Comparison of ENCODE assay signal across 13 cellular contexts in the genomic region with DNA sequence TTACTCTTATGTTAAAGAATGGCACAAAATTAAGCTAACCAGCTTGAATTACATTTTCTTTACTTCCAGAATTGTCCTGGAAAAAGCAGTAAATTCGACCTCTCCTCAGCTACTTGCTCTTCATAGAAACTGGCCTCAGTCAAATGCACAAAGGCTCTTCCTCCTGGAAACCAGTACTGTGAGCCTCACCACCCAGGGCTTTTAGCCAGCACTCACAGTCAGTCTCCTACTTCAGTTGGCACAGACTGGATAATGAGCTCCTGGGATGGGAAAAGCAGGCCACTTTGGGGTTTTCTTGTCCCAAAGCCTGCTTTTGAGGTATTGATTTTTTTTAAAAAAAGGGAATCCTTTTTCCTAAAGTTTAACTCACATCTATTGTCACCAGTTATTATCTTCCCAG. TPM values are rescaled to one million over a fixed set of nuclear protein-coding genes. Genes with fewer than 3 reads are reported as not detected.
DNase-seq lines count a peak whose midpoint lies in the region; ATAC-seq and TF ChIP-seq lines count a peak whose summit lies in the region.
"Had no signal": no experiment of that assay in that cellular context is flagged by ENCODE, and none has a peak within 500 bp of the region (broad histone marks: within the 10 kb centered on the region; RNA-seq: fewer than 3 reads in every experiment).

No MANE protein-coding gene starts in this region.

- TF ChIP-seq CTCF in Calu3 (IDR thresholded peaks at IDR 0.05; ENCODE audit: unreplicated experiment), result no peak

- no peaks in the 10 kb centered on the region for H3K4me1 Mint-ChIP-seq in Calu3 (ENCODE audit: low read depth, unreplicated experiment)

- H3K36me3 Mint-ChIP-seq in Calu3 (ENCODE audit: insufficient read depth, unreplicated experiment), result peaks cover 64% of the 10 kb centered on the region

- intact Hi-C loops in Calu3 (cut with micrococcal nuclease; ENCODE audit: unreplicated experiment), result no loop called here

- no peaks in the 10 kb centered on the region for H3K27me3 Mint-ChIP-seq in Calu3 (ENCODE audit: unreplicated experiment)

- H3K9me3 Mint-ChIP-seq in Calu3 (ENCODE audit: low read depth, unreplicated experiment), result no peaks in the 10 kb centered on the region

- H3K27ac Mint-ChIP-seq in Calu3 (ENCODE audit: unreplicated experiment), result no peak overlapping the region

- CTCF ChIA-PET in Calu3 (lab: Charles Lee), result interaction anchor here (0.7 kb wide), 1 partner anchor 38 kb away, joined by 3 read pairs; no protein-coding TSS in a partner anchor

- DNase-seq in C1 segment of cervical spinal cord (lab: John Stamatoyannopoulos, UW) (peak in 8 of 14 donors; percentile 1 to 29 (median 11)), Calu3 (no peak), cerebellar cortex (ENCODE audit: low spot score) (peak; percentile 56), pons (ENCODE audit: low spot score) (peak; percentile 50), NCI-H187 treated with DMSO at 0.1 percent for 48 hours (lab: John Stamatoyannopoulos, UW) (no peak)
- DNase-seq: DMS153, EL, GOT3, KG1, NCI-H2029, NCI-H510A treated with DMSO at 0.1 percent for 48 hours had no signal

- no peak overlapping the region for H3K4me3 Mint-ChIP-seq in Calu3 (ENCODE audit: low read depth, unreplicated experiment)

- TSS peak; percentile 7 for BruUV-seq in Calu3 (replicated peaks; lab: Mats Ljungman, UMichigan)

- ATAC-seq in HG02623 (IDR thresholded peaks at IDR 0.05; ENCODE audit: unreplicated experiment) (no peak), HG02571 (IDR thresholded peaks at IDR 0.05; ENCODE audit: unreplicated experiment) (no peak)

RNA-seq across cellular contexts. Expression of gene SCYL3, which starts 40.4 kb away (rescaled TPM):
- 17.9 and 18.3 TPM in 2 replicates for total RNA-seq in Calu3 (2022)

RNA-seq across cellular contexts. Expression of gene METTL18, which starts 58.6 kb away (rescaled TPM):
- total RNA-seq in Calu3 (2022), result 11.2 and 13.3 TPM in 2 replicates

Comparison
In these comparisons a context has a peak if more than half of its experiments do, and no peak if none do; other contexts are left out.
1. DNase-seq: peak in C1 segment of cervical spinal cord (8 of 14), cerebellar cortex (single experiment) and pons (single experiment); none in Calu3 (single experiment) and NCI-H187 treated with DMSO at 0.1 percent for 48 hours (single experiment).